1 cellular context compared by ENCODE assay signal in the genomic region with DNA sequence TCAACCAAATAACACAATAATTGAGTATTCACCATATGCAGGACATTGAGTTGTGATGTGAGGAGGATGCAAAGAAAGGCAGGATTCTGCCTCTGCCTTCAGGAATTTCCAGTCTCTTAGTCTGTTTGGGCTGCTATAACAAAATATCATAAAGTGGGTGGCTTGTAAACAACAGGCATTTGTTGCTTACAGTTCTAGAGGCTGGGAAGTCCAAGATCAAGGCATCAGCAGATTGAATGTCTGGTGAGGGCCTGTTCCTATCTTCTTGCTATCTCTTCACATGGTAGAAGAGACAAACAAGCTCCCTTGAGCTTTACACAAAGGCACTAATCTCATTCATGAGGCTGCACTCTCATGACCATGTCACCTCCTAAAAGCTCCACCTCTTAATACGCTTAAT.
A peak's percentile ranks its signal among the peaks of the same experiment; 100 is the strongest.
TF ChIP-seq lines count a peak whose summit lies in the region.

No MANE protein-coding gene starts in this region.

TF ChIP-seq in HepG2, 621 proteins besides CTCF, POLR2A, EP300 and RAD21:
- peak; percentile 76; the same call in 1 of the 2 replicates for TF ChIP-seq ZNF564 (CRISPR knock-in tag; IDR thresholded peaks at IDR 0.05)
- TF ChIP-seq ATF7 (IDR thresholded peaks at IDR 0.05), result no peak
- TF ChIP-seq ATF7 (CRISPR knock-in tag; IDR thresholded peaks at IDR 0.05), result no peak
